ENCODE assay signal across 1 cellular context in genomic region chr3:41321642-41321980, GRCh38.
TF ChIP-seq lines count a peak whose summit lies in the region.

No MANE protein-coding gene starts in this region.

TF ChIP-seq in H1, 55 proteins besides CTCF, POLR2A, EP300 and RAD21:
- TF ChIP-seq HDAC2 (IDR thresholded peaks at IDR 0.05; ENCODE audit: borderline replicate concordance in 1 of 2, low read depth in 2 of 2, low read length in 2 of 2) (no peak), SUZ12 (IDR thresholded peaks at IDR 0.05; ENCODE audit: low read length) (no peak), SIRT6 (IDR thresholded peaks at IDR 0.05; ENCODE audit: low read length) (no peak), ZNF274 (IDR thresholded peaks at IDR 0.05; ENCODE audit: borderline replicate concordance, extremely low read depth, low read length) (no peak), TCF12 (IDR thresholded peaks at IDR 0.05; ENCODE audit: low read depth, low read length) (no peak)
